ENCODE assay signal across 13 cellular contexts in the genomic region with DNA sequence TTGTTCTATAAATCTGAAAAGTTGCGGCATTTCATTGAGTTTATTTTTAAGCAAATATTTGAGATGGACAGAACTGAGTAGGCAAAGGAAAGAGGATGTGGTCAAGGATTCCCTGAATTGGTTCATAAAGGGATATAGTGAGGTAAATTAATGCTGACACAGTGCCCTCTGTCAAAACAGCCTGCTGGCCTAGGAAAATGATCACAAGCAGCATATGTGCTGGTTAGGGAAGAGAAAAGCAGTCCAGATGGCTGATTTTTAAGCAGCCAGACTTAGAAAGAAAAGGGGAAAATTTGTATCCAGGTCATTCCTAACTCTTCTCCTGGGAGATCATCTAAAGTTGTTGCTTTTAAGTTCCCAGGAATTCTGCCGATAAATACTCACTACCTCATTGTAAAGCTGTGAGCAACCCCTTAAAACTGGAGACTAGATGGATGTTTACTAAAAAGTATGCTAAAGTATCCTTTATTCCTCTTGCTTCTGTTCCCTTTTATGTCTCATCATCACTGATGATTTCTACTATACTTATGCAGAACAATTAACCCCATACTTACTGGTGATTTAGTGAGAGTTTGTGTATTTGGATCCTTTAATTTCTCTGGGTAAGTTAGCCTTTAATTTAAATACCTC. TPM values are rescaled to one million over a fixed set of nuclear protein-coding genes. Genes with fewer than 3 reads are reported as not detected.
DNase-seq lines count a peak whose midpoint lies in the region; ATAC-seq and TF ChIP-seq lines count a peak whose summit lies in the region.
"Had no signal": no experiment of that assay in that cellular context is flagged by ENCODE, and none has a peak within 500 bp of the region (broad histone marks: within the 10 kb centered on the region; RNA-seq: fewer than 3 reads in every experiment).

No MANE protein-coding gene starts in this region.

- H3K9me3 ChIP-seq in neural progenitor cell (ENCODE audit: low read depth), result no peaks in the 10 kb centered on the region
- H3K9me3 ChIP-seq: adrenal gland, BLaER1, sigmoid colon, upper lobe of left lung had no signal

- no peaks in the 10 kb centered on the region for H3F3A ChIP-seq in neural progenitor cell (ENCODE audit: low read depth)

- H4K20me1 ChIP-seq in neural progenitor cell (ENCODE audit: low read depth), result no peaks in the 10 kb centered on the region
- H4K20me1 ChIP-seq: BLaER1 had no signal

- no peak for ATAC-seq in HG03439 (IDR thresholded peaks at IDR 0.05; ENCODE audit: unreplicated experiment)

- H3K27me3 ChIP-seq in dorsolateral prefrontal cortex (no peaks in the 10 kb centered on the region), neural progenitor cell (no peaks in the 10 kb centered on the region)
- H3K27me3 ChIP-seq: adrenal gland, BLaER1, sigmoid colon, upper lobe of left lung had no signal

- H3K27me3 Mint-ChIP-seq in neural progenitor cell (ENCODE audit: insufficient read depth, low read depth), result peaks cover 3% of the 10 kb centered on the region

- H2AFZ ChIP-seq in neural progenitor cell (replicated peaks), result no peak overlapping the region

- H3K36me3 Mint-ChIP-seq in neural progenitor cell, result peaks cover 2% of the 10 kb centered on the region

- H3K4me2 ChIP-seq in neural progenitor cell, result no peak overlapping the region
- H3K4me2 ChIP-seq: BLaER1 had no signal

- DNase-seq in EH (ENCODE audit: low read depth) (peak; percentile 12), NCI-H82 (lab: John Stamatoyannopoulos, UW) (peak; percentile 89), dorsolateral prefrontal cortex (peak in 1 of 10 donors; percentile 69), neural progenitor cell (ENCODE audit: low spot score) (no peak), NCI-H526 (lab: John Stamatoyannopoulos, UW) (no peak), AG08396 (ENCODE audit: low spot score) (no peak)
- DNase-seq in activated CD4-positive, alpha-beta T cell treated with anti-CD3 and anti-CD28 coated beads, Interleukin-2, amount 50 U/mL, for 4 hours, result no peak
- DNase-seq: adrenal gland, NCI-H1417 treated with DMSO at 0.1 percent for 48 hours, sigmoid colon, upper lobe of left lung had no signal

- H3K9ac ChIP-seq in neural progenitor cell, result no peak overlapping the region
- H3K9ac ChIP-seq: BLaER1 had no signal

- H3K4me3 ChIP-seq in dorsolateral prefrontal cortex (peak overlapping the region in 20 of 59 donors; percentile 1 to 43 (median 12)), neural progenitor cell (no peak overlapping the region)
- H3K4me3 ChIP-seq: adrenal gland, BLaER1, sigmoid colon, upper lobe of left lung had no signal

- peaks cover 24% of the 10 kb centered on the region for H3K4me1 Mint-ChIP-seq in neural progenitor cell

- no peaks in the 10 kb centered on the region for H3K79me2 ChIP-seq in neural progenitor cell (ENCODE audit: low read depth)

- intact Hi-C loops in dorsolateral prefrontal cortex (cut with DNase I), result loop anchor here in 1 of 2 donors (2.0 kb wide), 1 partner anchor 16 kb away; no protein-coding TSS in a partner anchor

- H3K4me1 ChIP-seq in neural progenitor cell, result peaks cover 3% of the 10 kb centered on the region
- H3K4me1 ChIP-seq: BLaER1, sigmoid colon had no signal

- no peaks in the 10 kb centered on the region for H3K36me3 ChIP-seq in neural progenitor cell
- H3K36me3 ChIP-seq: adrenal gland, BLaER1, sigmoid colon, upper lobe of left lung had no signal

- peak in 7 of 56 donors; percentile 6 to 26 (median 16) for TF ChIP-seq CTCF in dorsolateral prefrontal cortex (IDR thresholded peaks at IDR 0.05 in 54 of 56, conservative IDR thresholded peaks at IDR 0.05 in 2 of 56; ENCODE audit: low read depth in 1 of 56, partially characterized antibody in 56 of 56)
- TF ChIP-seq CTCF in neural progenitor cell (IDR thresholded peaks at IDR 0.05), result no peak

- peak overlapping the region; percentile 43 for H3K27ac Mint-ChIP-seq in neural progenitor cell

- H3K4me3 Mint-ChIP-seq in neural progenitor cell, result no peak overlapping the region

- H3K9me3 Mint-ChIP-seq in neural progenitor cell, result no peaks in the 10 kb centered on the region

- H3K27ac ChIP-seq in dorsolateral prefrontal cortex, result peak overlapping the region in 49 of 59 donors; percentile 4 to 80 (median 60)
- H3K27ac ChIP-seq in neural progenitor cell, result no peak overlapping the region
- H3K27ac ChIP-seq: adrenal gland, BLaER1, sigmoid colon, upper lobe of left lung had no signal

RNA-seq across cellular contexts. Expression of gene CNOT2, which starts 46.4 kb away (rescaled TPM):
- total RNA-seq in dorsolateral prefrontal cortex (100 to 1,000 TPM in 13 of 120 experiments, 10 to 100 TPM in 107; 63.7 to 156 (median 84.5) TPM), neural progenitor cell (ENCODE audit: low replicate concordance) (166 and 250 TPM in 2 replicates)

Comparison
In these comparisons a context has a peak if more than half of its experiments do, and no peak if none do; other contexts are left out.
1. DNase-seq: peak in EH (single experiment) and NCI-H82 (single experiment); none in neural progenitor cell (single experiment), NCI-H526 (0 of 2), AG08396 (single experiment) and activated CD4-positive, alpha-beta T cell treated with anti-CD3 and anti-CD28 coated beads, Interleukin-2, amount 50 U/mL, for 4 hours (0 of 2).